Comparison of ENCODE assay signal across 8 cellular contexts in the genomic region with DNA sequence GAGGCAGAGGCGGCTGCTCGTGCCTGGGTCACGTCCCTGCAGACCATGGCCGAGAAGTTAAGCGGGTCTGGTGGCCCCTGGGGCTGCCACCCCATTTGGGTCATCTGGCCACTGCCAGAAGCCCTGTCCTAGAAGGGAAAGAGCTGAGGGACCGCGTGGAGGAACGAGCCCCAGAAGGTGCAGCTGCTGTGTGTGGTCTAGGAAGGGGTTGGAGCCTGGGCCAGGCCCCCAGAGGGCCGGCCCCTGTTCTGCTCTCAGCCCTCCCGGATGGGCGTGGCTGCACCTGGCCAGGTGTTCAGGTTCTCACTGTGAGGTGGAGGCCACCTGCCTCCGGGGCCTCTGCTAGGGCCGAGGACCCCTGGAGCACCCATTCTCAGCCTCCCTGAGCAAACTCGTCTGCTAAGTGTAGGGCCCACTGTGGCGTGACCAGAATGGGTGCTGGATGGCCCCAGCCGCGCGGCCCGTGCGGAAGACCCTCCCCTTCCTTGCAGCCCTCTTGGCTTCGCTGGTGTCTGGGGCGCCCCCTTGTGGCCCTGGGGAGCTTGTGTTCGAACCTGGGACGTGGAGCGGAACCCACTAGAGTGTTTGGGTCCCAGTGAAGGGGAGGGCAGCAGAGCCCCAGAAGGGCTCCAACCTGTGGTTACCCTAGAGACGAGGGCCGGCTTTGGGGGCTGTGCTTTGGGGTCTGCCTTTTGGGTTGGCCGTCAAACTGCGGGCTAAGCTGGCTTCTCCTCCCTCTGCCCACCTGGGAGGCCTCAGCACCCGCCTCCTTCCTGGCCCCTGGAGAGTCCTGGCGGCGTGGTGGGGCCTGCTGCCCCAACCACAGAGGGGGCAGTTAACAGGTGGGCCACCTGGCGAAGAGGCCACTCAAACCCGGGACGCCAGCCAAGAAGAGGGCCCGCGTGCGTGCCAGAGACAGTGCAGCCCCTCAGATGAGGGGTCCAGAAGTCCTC. TPM values are rescaled to one million over a fixed set of nuclear protein-coding genes. Genes with fewer than 3 reads are reported as not detected.
DNase-seq lines count a peak whose midpoint lies in the region; ATAC-seq and TF ChIP-seq lines count a peak whose summit lies in the region.

No MANE protein-coding gene starts in this region.

- intact Hi-C loops in A673 (cut with micrococcal nuclease; ENCODE audit: unreplicated experiment), result loop anchor here (1.0 kb wide), 1 partner anchor 146 kb away; no protein-coding TSS in a partner anchor

- H3K27ac ChIP-seq in A673 (ENCODE audit: low read depth, low read length, poor library complexity, severe bottlenecking), result peak overlapping the region; percentile 85

- H3K4me1 ChIP-seq in A673 (ENCODE audit: insufficient read depth, low read length, poor library complexity, severe bottlenecking), result peaks cover 7% of the 10 kb centered on the region

- peak overlapping the region; percentile 77 for H3K4me3 ChIP-seq in A673 (ENCODE audit: low read depth, low read length, poor library complexity, severe bottlenecking)

- H3K9me3 ChIP-seq in A673 (ENCODE audit: low read depth, low read length, poor library complexity, severe bottlenecking), result no peaks in the 10 kb centered on the region

- H3K27me3 ChIP-seq in A673 (replicated peaks; ENCODE audit: insufficient read depth, low read depth, low read length, poor library complexity), result no peaks in the 10 kb centered on the region

- CTCF ChIA-PET in A673 (lab: Charles Lee), result interaction anchor here (0.6 to 1.4 kb wide), 6 partner anchors 100 to 233 kb away, joined by 3 to 14 read pairs (median 4); no protein-coding TSS in a partner anchor
- CTCF ChIA-PET in WTC11 (lab: Charles Lee), result interaction anchor here (0.6 to 2.5 kb wide), 55 partner anchors 8 to 1276 kb away, joined by 3 to 47 read pairs (median 5); a partner anchor contains a TSS

- TF ChIP-seq CTCF in A673 (conservative IDR thresholded peaks at IDR 0.05; ENCODE audit: low read depth, low read length), result peak; percentile 96
- TF ChIP-seq CTCF in WTC11 (IDR thresholded peaks at IDR 0.05), result peak; percentile 91

- no TSS peak for BruUV-seq in A673 (replicated peaks; lab: Mats Ljungman, UMichigan)

- H3K27me3 Mint-ChIP-seq in WTC11 (ENCODE audit: low read depth), result peaks cover 32% of the 10 kb centered on the region
- no peaks in the 10 kb centered on the region for H3K27me3 Mint-ChIP-seq in central memory CD8-positive, alpha-beta T cell

- ATAC-seq in GM19438 (IDR thresholded peaks at IDR 0.05; ENCODE audit: low read depth, unreplicated experiment) (peak; percentile 43), WTC11 (peak; percentile 75), HG03039 (IDR thresholded peaks at IDR 0.05; ENCODE audit: unreplicated experiment) (no peak)
- ATAC-seq in central memory CD8-positive, alpha-beta T cell (replicated peaks; ENCODE audit: extremely low read depth, poor library complexity, severe bottlenecking), result peak; percentile 25

- peaks cover 10% of the 10 kb centered on the region for H3K36me3 ChIP-seq in A673 (ENCODE audit: insufficient read depth, low read length, poor library complexity, severe bottlenecking)

- peaks cover 4% of the 10 kb centered on the region; the same call in 1 of the 2 replicates for H3K36me3 Mint-ChIP-seq in WTC11
- H3K36me3 Mint-ChIP-seq in central memory CD8-positive, alpha-beta T cell (ENCODE audit: insufficient read depth), result peaks cover 8% of the 10 kb centered on the region

- no peak overlapping the region for H3K27ac Mint-ChIP-seq in WTC11
- H3K27ac Mint-ChIP-seq in central memory CD8-positive, alpha-beta T cell (ENCODE audit: low read depth), result no peak overlapping the region

- peak overlapping the region; percentile 79 for H3K4me3 Mint-ChIP-seq in WTC11
- peak overlapping the region; percentile 64 for H3K4me3 Mint-ChIP-seq in central memory CD8-positive, alpha-beta T cell

- peak; percentile 93 for DNase-seq in A673 (ENCODE audit: low spot score)
- peak; percentile 82 for DNase-seq in NCI-H2171 (lab: John Stamatoyannopoulos, UW)
- peak; percentile 91 for DNase-seq in WTC11 (ENCODE audit: low spot score)
- DNase-seq in central memory CD8-positive, alpha-beta T cell (ENCODE audit: low spot score in 2 of 2), result peak; percentile 35 to 59
- DNase-seq in left kidney (ENCODE audit: low read depth, low spot score), result peak; percentile 96
- DNase-seq in stimulated activated CD4-positive, alpha-beta T cell treated with anti-CD3 and anti-CD28 coated beads, TNF-alpha, amount 100 ng/mL, for 4 hours (ENCODE audit: low read depth in 3 of 3), result peak; percentile 44 to 78 (median 56)

- POLR2A ChIA-PET in A673 (lab: Charles Lee; ENCODE audit: low non-redundant PET), result no interaction called here
- POLR2A ChIA-PET in WTC11 (lab: Charles Lee), result interaction anchor here (0.6 to 1.0 kb wide), 3 partner anchors 11 to 111 kb away, joined by 3 to 5 read pairs (median 3); no protein-coding TSS in a partner anchor

- no peaks in the 10 kb centered on the region for H3K9me3 Mint-ChIP-seq in WTC11
- H3K9me3 Mint-ChIP-seq in central memory CD8-positive, alpha-beta T cell, result no peaks in the 10 kb centered on the region

- peaks cover 2% of the 10 kb centered on the region; the same call in 1 of the 2 replicates for H3K4me1 Mint-ChIP-seq in WTC11
- H3K4me1 Mint-ChIP-seq in central memory CD8-positive, alpha-beta T cell, result peaks cover 28% of the 10 kb centered on the region

TF ChIP-seq in WTC11, 78 proteins besides CTCF, POLR2A, EP300 and RAD21 (continues in another document):
- TF ChIP-seq IRF2 (CRISPR knock-in tag; IDR thresholded peaks at IDR 0.05; ENCODE audit: borderline replicate concordance, low read depth) (0 out of 2 replicates have a peak, but pooled peaks have one; percentile 19), CREM (CRISPR knock-in tag; IDR thresholded peaks at IDR 0.05) (no peak; the same call in 1 of the 2 replicates), MYBL2 (CRISPR knock-in tag; IDR thresholded peaks at IDR 0.05) (peak; percentile 31; the same call in 1 of the 2 replicates), ESRRA (CRISPR knock-in tag; IDR thresholded peaks at IDR 0.05; ENCODE audit: borderline replicate concordance) (no peak), ETV6 (CRISPR knock-in tag; IDR thresholded peaks at IDR 0.05) (no peak), ZNF671 (CRISPR knock-in tag; IDR thresholded peaks at IDR 0.05) (no peak), SP1 (CRISPR knock-in tag; conservative IDR thresholded peaks at IDR 0.05) (peak; percentile 58), ATF1 (CRISPR knock-in tag; IDR thresholded peaks at IDR 0.05) (no peak), FOXP1 (CRISPR knock-in tag; IDR thresholded peaks at IDR 0.05; ENCODE audit: borderline replicate concordance) (no peak; the same call in 1 of the 2 replicates), ZNF263 (CRISPR knock-in tag; IDR thresholded peaks at IDR 0.05; ENCODE audit: low read depth) (no peak), FOXK1 (CRISPR knock-in tag; IDR thresholded peaks at IDR 0.05) (0 out of 2 replicates have a peak, but pooled peaks have one; percentile 16), GTF2I (CRISPR knock-in tag; conservative IDR thresholded peaks at IDR 0.05) (no peak)
- TF ChIP-seq, protein P1, sequence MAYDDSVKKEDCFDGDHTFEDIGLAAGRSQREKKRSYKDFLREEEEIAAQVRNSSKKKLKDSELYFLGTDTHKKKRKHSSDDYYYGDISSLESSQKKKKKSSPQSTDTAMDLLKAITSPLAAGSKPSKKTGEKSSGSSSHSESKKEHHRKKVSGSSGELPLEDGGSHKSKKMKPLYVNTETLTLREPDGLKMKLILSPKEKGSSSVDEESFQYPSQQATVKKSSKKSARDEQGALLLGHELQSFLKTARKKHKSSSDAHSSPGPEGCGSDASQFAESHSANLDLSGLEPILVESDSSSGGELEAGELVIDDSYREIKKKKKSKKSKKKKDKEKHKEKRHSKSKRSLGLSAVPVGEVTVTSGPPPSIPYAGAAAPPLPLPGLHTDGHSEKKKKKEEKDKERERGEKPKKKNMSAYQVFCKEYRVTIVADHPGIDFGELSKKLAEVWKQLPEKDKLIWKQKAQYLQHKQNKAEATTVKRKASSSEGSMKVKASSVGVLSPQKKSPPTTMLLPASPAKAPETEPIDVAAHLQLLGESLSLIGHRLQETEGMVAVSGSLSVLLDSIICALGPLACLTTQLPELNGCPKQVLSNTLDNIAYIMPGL (CRISPR knock-in tag; IDR thresholded peaks at IDR 0.05), result peak; percentile 18; the same call in 1 of the 2 replicates
- TF ChIP-seq, protein P2, sequence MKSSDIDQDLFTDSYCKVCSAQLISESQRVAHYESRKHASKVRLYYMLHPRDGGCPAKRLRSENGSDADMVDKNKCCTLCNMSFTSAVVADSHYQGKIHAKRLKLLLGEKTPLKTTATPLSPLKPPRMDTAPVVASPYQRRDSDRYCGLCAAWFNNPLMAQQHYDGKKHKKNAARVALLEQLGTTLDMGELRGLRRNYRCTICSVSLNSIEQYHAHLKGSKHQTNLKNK (CRISPR knock-in tag; IDR thresholded peaks at IDR 0.05), result no peak
- TF ChIP-seq, protein P3, sequence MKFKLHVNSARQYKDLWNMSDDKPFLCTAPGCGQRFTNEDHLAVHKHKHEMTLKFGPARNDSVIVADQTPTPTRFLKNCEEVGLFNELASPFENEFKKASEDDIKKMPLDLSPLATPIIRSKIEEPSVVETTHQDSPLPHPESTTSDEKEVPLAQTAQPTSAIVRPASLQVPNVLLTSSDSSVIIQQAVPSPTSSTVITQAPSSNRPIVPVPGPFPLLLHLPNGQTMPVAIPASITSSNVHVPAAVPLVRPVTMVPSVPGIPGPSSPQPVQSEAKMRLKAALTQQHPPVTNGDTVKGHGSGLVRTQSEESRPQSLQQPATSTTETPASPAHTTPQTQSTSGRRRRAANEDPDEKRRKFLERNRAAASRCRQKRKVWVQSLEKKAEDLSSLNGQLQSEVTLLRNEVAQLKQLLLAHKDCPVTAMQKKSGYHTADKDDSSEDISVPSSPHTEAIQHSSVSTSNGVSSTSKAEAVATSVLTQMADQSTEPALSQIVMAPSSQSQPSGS (CRISPR knock-in tag; IDR thresholded peaks at IDR 0.05; ENCODE audit: borderline replicate concordance, low read depth), result no peak
- TF ChIP-seq, protein P4, sequence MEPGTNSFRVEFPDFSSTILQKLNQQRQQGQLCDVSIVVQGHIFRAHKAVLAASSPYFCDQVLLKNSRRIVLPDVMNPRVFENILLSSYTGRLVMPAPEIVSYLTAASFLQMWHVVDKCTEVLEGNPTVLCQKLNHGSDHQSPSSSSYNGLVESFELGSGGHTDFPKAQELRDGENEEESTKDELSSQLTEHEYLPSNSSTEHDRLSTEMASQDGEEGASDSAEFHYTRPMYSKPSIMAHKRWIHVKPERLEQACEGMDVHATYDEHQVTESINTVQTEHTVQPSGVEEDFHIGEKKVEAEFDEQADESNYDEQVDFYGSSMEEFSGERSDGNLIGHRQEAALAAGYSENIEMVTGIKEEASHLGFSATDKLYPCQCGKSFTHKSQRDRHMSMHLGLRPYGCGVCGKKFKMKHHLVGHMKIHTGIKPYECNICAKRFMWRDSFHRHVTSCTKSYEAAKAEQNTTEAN (CRISPR knock-in tag; IDR thresholded peaks at IDR 0.05), result no peak

RNA-seq across cellular contexts. Expression of a gene that starts 49.3 kb away (rescaled TPM):
- total RNA-seq in A673 (2021) (not detected in 2 replicates), WTC11 (2021) (0.24 TPM in 1 of 3 replicates, not detected in the others)

RNA-seq across cellular contexts. Expression of a gene that starts 57.5 kb away (rescaled TPM):
- 0.17 TPM in 1 of 2 replicates, not detected in the other for total RNA-seq in A673 (2021)
- total RNA-seq in WTC11 (2021), result 1.6 to 2.6 TPM (median 2.1 TPM) in 3 replicates
